Comparison of ENCODE assay signal across 27 cellular contexts in the genomic region with DNA sequence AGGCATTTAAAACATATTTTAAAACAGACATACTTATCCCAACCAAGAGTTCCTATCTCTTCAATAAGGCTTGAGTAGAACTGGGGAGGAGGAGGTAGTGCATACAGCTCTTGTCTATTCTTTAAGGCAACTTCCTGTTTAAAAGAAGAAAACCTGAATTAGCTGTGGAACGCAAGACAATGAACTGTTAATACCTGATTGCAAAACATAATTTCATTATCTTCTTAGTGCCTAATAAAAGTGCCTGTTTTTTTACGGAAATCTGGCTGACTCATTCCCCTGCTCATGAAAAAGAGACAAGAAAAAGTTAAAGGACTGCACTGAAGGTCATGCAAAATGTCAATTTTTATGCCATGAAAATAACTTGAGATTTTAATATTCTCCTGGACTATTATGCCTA.
"Had no signal": no experiment of that assay in that cellular context is flagged by ENCODE, and none has a peak within 500 bp of the region (broad histone marks: within the 10 kb centered on the region; RNA-seq: fewer than 3 reads in every experiment).

No MANE protein-coding gene starts in this region.

- H3K27me3 ChIP-seq: breast epithelium, hepatocyte, left lung, neural progenitor cell, uterus had no signal

- H3K4me3 Mint-ChIP-seq: activated CD4-positive, alpha-beta T cell treated with anti-CD3 and anti-CD28 coated beads, Interleukin-2, amount 10 ng/mL, durations not matched to agents 7 days and 5 days; activated CD8-positive, alpha-beta T cell treated with anti-CD3 and anti-CD28 coated beads for 36 hours; activated naive CD4-positive, alpha-beta T cell treated with anti-CD3 and anti-CD28 coated beads, Interleukin-2, amount 50 U/mL, for 24 hours; immature natural killer cell; naive thymus-derived CD4-positive, alpha-beta T cell; neural progenitor cell; stimulated activated naive B cell treated with anti-CD40 and anti-IgM and Interleukin-4, amounts not matched to agents 10 μg/mL and 1 μg/mL and 100 μg/mL, for 72 hours had no signal

- H3K9me3 Mint-ChIP-seq: activated CD4-positive, alpha-beta T cell treated with anti-CD3 and anti-CD28 coated beads, Interleukin-2, amount 10 ng/mL, durations not matched to agents 7 days and 5 days; activated CD8-positive, alpha-beta T cell treated with anti-CD3 and anti-CD28 coated beads for 36 hours; activated naive CD4-positive, alpha-beta T cell treated with anti-CD3 and anti-CD28 coated beads, Interleukin-2, amount 50 U/mL, for 24 hours; immature natural killer cell; naive thymus-derived CD4-positive, alpha-beta T cell; neural progenitor cell; stimulated activated naive B cell treated with anti-CD40 and anti-IgM and Interleukin-4, amounts not matched to agents 10 μg/mL and 1 μg/mL and 100 μg/mL, for 72 hours had no signal

- H3K9me3 ChIP-seq: breast epithelium, left lung, uterus had no signal

- H3K4me1 Mint-ChIP-seq: activated naive CD4-positive, alpha-beta T cell treated with anti-CD3 and anti-CD28 coated beads, Interleukin-2, amount 50 U/mL, for 24 hours; immature natural killer cell; naive thymus-derived CD4-positive, alpha-beta T cell; neural progenitor cell; stimulated activated naive B cell treated with anti-CD40 and anti-IgM and Interleukin-4, amounts not matched to agents 10 μg/mL and 1 μg/mL and 100 μg/mL, for 72 hours had no signal

- H3K4me1 ChIP-seq: breast epithelium, neural progenitor cell, uterus had no signal

- H3K27me3 Mint-ChIP-seq: activated CD4-positive, alpha-beta T cell treated with anti-CD3 and anti-CD28 coated beads, Interleukin-2, amount 10 ng/mL, durations not matched to agents 7 days and 5 days; activated CD8-positive, alpha-beta T cell treated with anti-CD3 and anti-CD28 coated beads for 36 hours; activated naive CD4-positive, alpha-beta T cell treated with anti-CD3 and anti-CD28 coated beads, Interleukin-2, amount 50 U/mL, for 24 hours; naive thymus-derived CD4-positive, alpha-beta T cell; stimulated activated naive B cell treated with anti-CD40 and anti-IgM and Interleukin-4, amounts not matched to agents 10 μg/mL and 1 μg/mL and 100 μg/mL, for 72 hours had no signal

- H3K27ac Mint-ChIP-seq: activated CD4-positive, alpha-beta T cell treated with anti-CD3 and anti-CD28 coated beads, Interleukin-2, amount 10 ng/mL, durations not matched to agents 7 days and 5 days; activated CD8-positive, alpha-beta T cell treated with anti-CD3 and anti-CD28 coated beads for 36 hours; activated naive CD4-positive, alpha-beta T cell treated with anti-CD3 and anti-CD28 coated beads, Interleukin-2, amount 50 U/mL, for 24 hours; immature natural killer cell; naive thymus-derived CD4-positive, alpha-beta T cell; neural progenitor cell; stimulated activated naive B cell treated with anti-CD40 and anti-IgM and Interleukin-4, amounts not matched to agents 10 μg/mL and 1 μg/mL and 100 μg/mL, for 72 hours had no signal

- ATAC-seq: activated CD8-positive, alpha-beta T cell treated with anti-CD3 and anti-CD28 coated beads for 36 hours; left lung; naive thymus-derived CD4-positive, alpha-beta T cell; sciatic nerve; stimulated activated naive B cell treated with anti-CD40 and anti-IgM and Interleukin-4, amounts not matched to agents 10 μg/mL and 1 μg/mL and 100 μg/mL, for 72 hours had no signal

- DNase-seq: activated CD4-positive, alpha-beta T cell treated with anti-CD3 and anti-CD28 coated beads, Interleukin-2, amount 10 ng/mL, durations not matched to agents 7 days and 5 days; activated CD4-positive, CD25-positive, alpha-beta regulatory T cell treated with anti-CD3 and anti-CD28 coated beads, Interleukin-2, amount 50 U/mL, for 72 hours; activated CD8-positive, alpha-beta T cell treated with anti-CD3 and anti-CD28 coated beads for 36 hours; activated gamma-delta T cell treated with Interleukin-2 at 50 U/mL for 16 hours; activated T-cell treated with anti-CD3 and anti-CD28 coated beads, Interleukin-2, amount 50 U/mL, for 1 hour; amniotic stem cell; cerebellar nuclear complex; cortex of kidney; glutamatergic neuron; immature natural killer cell; kidney glomerular epithelial cell; left lung; naive thymus-derived CD4-positive, alpha-beta T cell; posterior cingulate gyrus; stimulated activated CD4-positive, alpha-beta T cell treated with anti-CD3 and anti-CD28 coated beads, Interleukin-2, amount 100 ng/mL, for 48 hours; stimulated activated CD8-positive, alpha-beta memory T cell treated with anti-CD3 and anti-CD28 coated beads, Interleukin-4, amount 100 ng/mL, for 48 hours; stimulated activated naive B cell treated with anti-CD40 and anti-IgM and Interleukin-4, amounts not matched to agents 10 μg/mL and 1 μg/mL and 100 μg/mL, for 72 hours; T-helper 9 cell; trophoblast cell; uterus had no signal

- H3K36me3 ChIP-seq: uterus had no signal

- H3K4me3 ChIP-seq: breast epithelium, hepatocyte, left lung, lung, neural progenitor cell, uterus had no signal

- H3K27ac ChIP-seq: breast epithelium, hepatocyte, left lung, neural progenitor cell, uterus, VCaP had no signal
